ENCODE assay signal across 14 cellular contexts in the genomic region with DNA sequence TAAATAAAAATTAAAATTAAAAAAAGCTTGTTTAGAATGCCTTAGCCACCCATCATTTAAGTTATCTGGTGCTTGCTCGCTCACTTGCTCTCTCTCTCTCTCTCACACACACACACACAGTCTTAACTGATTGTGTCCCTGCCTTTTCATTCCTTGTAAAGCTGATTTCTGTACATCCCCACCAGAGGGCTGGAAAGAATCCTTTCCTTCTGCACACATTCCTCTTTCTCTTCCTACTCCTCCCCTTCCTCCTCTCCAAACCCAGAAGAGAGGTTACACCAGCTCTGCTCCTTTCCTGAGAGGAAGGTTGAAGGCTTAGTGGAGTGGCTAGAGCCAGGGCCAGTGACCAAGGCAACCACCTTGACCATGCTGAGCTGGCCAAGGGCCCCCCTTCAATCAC. TPM values are rescaled to one million over a fixed set of nuclear protein-coding genes. Genes with fewer than 3 reads are reported as not detected.
DNase-seq lines count a peak whose midpoint lies in the region; ATAC-seq and TF ChIP-seq lines count a peak whose summit lies in the region.
"Had no signal": no experiment of that assay in that cellular context is flagged by ENCODE, and none has a peak within 500 bp of the region (broad histone marks: within the 10 kb centered on the region; RNA-seq: fewer than 3 reads in every experiment).

No MANE protein-coding gene starts in this region.

- H3K9me3 ChIP-seq in gastroesophageal sphincter (no peaks in the 10 kb centered on the region), Karpas-422 (ENCODE audit: low read length) (no peaks in the 10 kb centered on the region)

- TF ChIP-seq CTCF in AG09309 (IDR thresholded peaks at IDR 0.05; ENCODE audit: control insufficient read depth, insufficient read depth, low read depth, low read length, missing control alignments) (peak; percentile 39), gastroesophageal sphincter (IDR thresholded peaks at IDR 0.05) (no peak)

- peaks cover 28% of the 10 kb centered on the region for H3K4me1 Mint-ChIP-seq in activated T-helper 1 cell treated with anti-CD3 and anti-CD28 coated beads, Interleukin-12 subunit alpha, Interleukin-12 subunit beta, Interleukin-2, Interleukin-4 antibody, amounts not matched to agents 30 ng/mL and 10 ng/mL and 1 ng/mL, durations not matched to agents 14 hours and 24 hours and 36 hours (ENCODE audit: low read depth)

- WGBS in gastroesophageal sphincter (ENCODE audit: low coverage in 1 of 2), 2 donors = 83 to 86% methylated on average over 1 of the region's 1 CpG

- no peaks in the 10 kb centered on the region for H3K9me2 ChIP-seq in Karpas-422 (replicated peaks; ENCODE audit: insufficient read depth, low read length)

- H4K20me1 ChIP-seq in Karpas-422 (ENCODE audit: insufficient read depth, low read depth, low read length) = 0 out of 2 replicates have a peak, but pooled peaks cover 4% of the 10 kb centered on the region

- H3K27ac ChIP-seq in gastroesophageal sphincter = peak overlapping the region in 3 of 4 donors; percentile 48 to 73 (median 52)
- no peak overlapping the region for H3K27ac ChIP-seq in Karpas-422 (ENCODE audit: low read length)

- peaks cover 0 to 49% (median 23%) of the 10 kb centered on the region in 3 donors for H3K4me1 ChIP-seq in gastroesophageal sphincter
- H3K4me1 ChIP-seq in Karpas-422 (ENCODE audit: low read length) = no peaks in the 10 kb centered on the region

- no peaks in the 10 kb centered on the region for H3K27me3 ChIP-seq in gastroesophageal sphincter
- no peaks in the 10 kb centered on the region for H3K27me3 ChIP-seq in Karpas-422 (ENCODE audit: low read length)

- H3K9ac ChIP-seq in Karpas-422 (ENCODE audit: low read length) = no peak overlapping the region

- peaks cover 13% of the 10 kb centered on the region for H3K36me3 Mint-ChIP-seq in activated T-helper 1 cell treated with anti-CD3 and anti-CD28 coated beads, Interleukin-12 subunit alpha, Interleukin-12 subunit beta, Interleukin-2, Interleukin-4 antibody, amounts not matched to agents 30 ng/mL and 10 ng/mL and 1 ng/mL, durations not matched to agents 14 hours and 24 hours and 36 hours (ENCODE audit: low read depth)

- intact Hi-C loops in activated T-helper 1 cell treated with anti-CD3 and anti-CD28 coated beads, Interleukin-12 subunit alpha, Interleukin-12 subunit beta, Interleukin-2, Interleukin-4 antibody, amounts not matched to agents 30 ng/mL and 10 ng/mL and 1 ng/mL, durations not matched to agents 14 hours and 24 hours and 36 hours (cut with micrococcal nuclease) = no loop called here

- no peaks in the 10 kb centered on the region for H3K27me3 Mint-ChIP-seq in activated T-helper 1 cell treated with anti-CD3 and anti-CD28 coated beads, Interleukin-12 subunit alpha, Interleukin-12 subunit beta, Interleukin-2, Interleukin-4 antibody, amounts not matched to agents 30 ng/mL and 10 ng/mL and 1 ng/mL, durations not matched to agents 14 hours and 24 hours and 36 hours (ENCODE audit: insufficient read depth)

- H3K36me3 ChIP-seq in gastroesophageal sphincter (peaks cover 0 to 5% of the 10 kb centered on the region in 2 donors), Karpas-422 (ENCODE audit: insufficient read depth, low read length) (no peaks in the 10 kb centered on the region)

- ATAC-seq in gastroesophageal sphincter = no peak
- no peak for ATAC-seq in GM18505 (IDR thresholded peaks at IDR 0.05; ENCODE audit: unreplicated experiment)
- ATAC-seq: sciatic nerve had no signal

- no peak overlapping the region for H2AFZ ChIP-seq in Karpas-422 (ENCODE audit: low read length)

- peak; percentile 25 for DNase-seq in AG09309 (ENCODE audit: low read depth)
- DNase-seq in DMS114 treated with DMSO at 0.1 percent for 48 hours (lab: John Stamatoyannopoulos, UW; ENCODE audit: unreplicated experiment) = peak; percentile 25
- no peak for DNase-seq in activated T-helper 1 cell treated with anti-CD3 and anti-CD28 coated beads, Interleukin-12 subunit alpha, Interleukin-12 subunit beta, Interleukin-2, Interleukin-4 antibody, amounts not matched to agents 30 ng/mL and 10 ng/mL and 1 ng/mL, durations not matched to agents 14 hours and 24 hours and 36 hours (ENCODE audit: low spot score)
- DNase-seq in Karpas-422 = no peak
- no peak for DNase-seq in epidermal melanocyte (ENCODE audit: insufficient read length, low spot score)
- no peak for DNase-seq in activated effector memory CD4-positive, alpha-beta T cell treated with anti-CD3 and anti-CD28 coated beads, Interleukin-2, amount 50 U/mL, for 16 hours
- DNase-seq: activated CD4-positive, alpha-beta T cell treated with anti-CD3 and anti-CD28 coated beads, Interleukin-2, amount 50 U/mL, for 1 hour; DMS79; NCI-H2171 had no signal

- H3K4me3 Mint-ChIP-seq in activated T-helper 1 cell treated with anti-CD3 and anti-CD28 coated beads, Interleukin-12 subunit alpha, Interleukin-12 subunit beta, Interleukin-2, Interleukin-4 antibody, amounts not matched to agents 30 ng/mL and 10 ng/mL and 1 ng/mL, durations not matched to agents 14 hours and 24 hours and 36 hours = no peak overlapping the region

- no peaks in the 10 kb centered on the region for H3K9me3 Mint-ChIP-seq in activated T-helper 1 cell treated with anti-CD3 and anti-CD28 coated beads, Interleukin-12 subunit alpha, Interleukin-12 subunit beta, Interleukin-2, Interleukin-4 antibody, amounts not matched to agents 30 ng/mL and 10 ng/mL and 1 ng/mL, durations not matched to agents 14 hours and 24 hours and 36 hours

- TF ChIP-seq EP300 in gastroesophageal sphincter (IDR thresholded peaks at IDR 0.05) = no peak

- TF ChIP-seq POLR2A in gastroesophageal sphincter (IDR thresholded peaks at IDR 0.05) = no peak
- TF ChIP-seq POLR2A in GM18505 (IDR thresholded peaks at IDR 0.05; ENCODE audit: borderline replicate concordance, extremely low read depth, insufficient read depth, insufficient read length) = no peak

- H3K27ac Mint-ChIP-seq in activated T-helper 1 cell treated with anti-CD3 and anti-CD28 coated beads, Interleukin-12 subunit alpha, Interleukin-12 subunit beta, Interleukin-2, Interleukin-4 antibody, amounts not matched to agents 30 ng/mL and 10 ng/mL and 1 ng/mL, durations not matched to agents 14 hours and 24 hours and 36 hours = peak overlapping the region; percentile 20

- H3K4me3 ChIP-seq in AG09309 (ENCODE audit: control insufficient read depth, low read depth, low read length) = no peak overlapping the region
- no peak overlapping the region for H3K4me3 ChIP-seq in gastroesophageal sphincter
- H3K4me3 ChIP-seq in Karpas-422 (ENCODE audit: low read length) = no peak overlapping the region

- H3K4me2 ChIP-seq in Karpas-422 (ENCODE audit: low read depth, low read length, poor library complexity, severe bottlenecking) = no peak overlapping the region

- peaks cover 82% of the 10 kb centered on the region for H3K79me2 ChIP-seq in Karpas-422 (ENCODE audit: low read length)

RNA-seq across cellular contexts. Expression of a gene that starts 25.7 kb away (rescaled TPM):
- total RNA-seq in activated T-helper 1 cell treated with anti-CD3 and anti-CD28 coated beads, Interleukin-12 subunit alpha, Interleukin-12 subunit beta, Interleukin-2, Interleukin-4 antibody, amounts not matched to agents 30 ng/mL and 10 ng/mL and 1 ng/mL, durations not matched to agents 14 hours and 24 hours and 36 hours = 88.6 and 91.9 TPM in 2 replicates
- total RNA-seq in gastroesophageal sphincter = 10 to 100 TPM; 14.1 to 30.4 (median 19.4) TPM
- 24.9 and 48.2 TPM in 2 replicates for total RNA-seq in Karpas-422 (2014; rRNA removed; shearing (Covaris generic); ENCODE audit: low replicate concordance)

RNA-seq across cellular contexts. Expression of a gene that starts 31.6 kb away (rescaled TPM):
- total RNA-seq in activated T-helper 1 cell treated with anti-CD3 and anti-CD28 coated beads, Interleukin-12 subunit alpha, Interleukin-12 subunit beta, Interleukin-2, Interleukin-4 antibody, amounts not matched to agents 30 ng/mL and 10 ng/mL and 1 ng/mL, durations not matched to agents 14 hours and 24 hours and 36 hours = not detected in 2 replicates
- not detected for total RNA-seq in gastroesophageal sphincter
- total RNA-seq in Karpas-422 (2014; rRNA removed; shearing (Covaris generic); ENCODE audit: low replicate concordance) = not detected in 2 replicates
- total RNA-seq: cardiac septum, mesenteric fat pad, sciatic nerve had no signal

Comparison
In these comparisons a context has a peak if more than half of its experiments do, and no peak if none do; other contexts are left out.
1. DNase-seq: peak in AG09309 (single experiment) and DMS114 treated with DMSO at 0.1 percent for 48 hours (single experiment); none in activated T-helper 1 cell treated with anti-CD3 and anti-CD28 coated beads, Interleukin-12 subunit alpha, Interleukin-12 subunit beta, Interleukin-2, Interleukin-4 antibody, amounts not matched to agents 30 ng/mL and 10 ng/mL and 1 ng/mL, durations not matched to agents 14 hours and 24 hours and 36 hours (single experiment), Karpas-422 (single experiment), epidermal melanocyte (single experiment) and activated effector memory CD4-positive, alpha-beta T cell treated with anti-CD3 and anti-CD28 coated beads, Interleukin-2, amount 50 U/mL, for 16 hours (single experiment).